ENCODE assay signal across 9 cellular contexts in the genomic region with DNA sequence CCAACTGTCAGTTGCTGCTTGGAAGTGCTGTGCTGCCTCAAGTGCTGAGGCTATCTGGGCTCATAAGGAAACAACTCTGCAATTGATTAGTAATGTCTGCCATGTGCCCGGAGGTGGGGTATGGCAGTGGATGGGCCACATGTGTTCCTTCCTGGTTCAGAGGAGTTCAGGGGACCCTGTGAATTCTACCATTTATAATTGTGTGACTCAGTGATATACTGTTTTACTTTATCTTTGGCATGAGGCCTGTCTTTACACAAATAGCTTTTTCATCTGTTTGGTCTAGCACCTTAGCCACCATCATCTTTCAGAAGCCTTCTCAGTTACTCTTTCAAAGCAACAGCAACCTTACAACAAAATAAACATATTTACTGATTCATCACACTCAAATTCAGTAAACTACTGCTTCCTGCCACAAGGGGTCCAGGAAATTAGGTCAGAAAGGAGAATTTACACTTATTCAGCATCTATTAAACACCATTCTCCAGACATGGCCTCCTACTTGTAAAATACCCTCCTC. TPM values are rescaled to one million over a fixed set of nuclear protein-coding genes. Genes with fewer than 3 reads are reported as not detected.
DNase-seq lines count a peak whose midpoint lies in the region; ATAC-seq and TF ChIP-seq lines count a peak whose summit lies in the region.
"Had no signal": no experiment of that assay in that cellular context is flagged by ENCODE, and none has a peak within 500 bp of the region (broad histone marks: within the 10 kb centered on the region; RNA-seq: fewer than 3 reads in every experiment).

No MANE protein-coding gene starts in this region.

- no peaks in the 10 kb centered on the region for H3K23me2 ChIP-seq in H9 (ENCODE audit: insufficient read length, low read depth, low read length, poor library complexity, severe bottlenecking)

- no peak overlapping the region for H3K4ac ChIP-seq in H9 (ENCODE audit: low read depth, low read length)

- peak overlapping the region; percentile 89 for H3K27ac ChIP-seq in AG04450 (ENCODE audit: low read depth, low read length)
- H3K27ac ChIP-seq in H9 (ENCODE audit: insufficient read length, low read depth, low read length): no peak overlapping the region
- H3K27ac ChIP-seq in spleen: peak overlapping the region in 2 of 8 donors; percentile 33 to 46

- no peak overlapping the region for H2BK120ac ChIP-seq in H9 (ENCODE audit: low read depth, low read length, poor library complexity, severe bottlenecking)

- no peak overlapping the region for H3K4me2 ChIP-seq in H9 (ENCODE audit: insufficient read depth, insufficient read length, low read length)

- TF ChIP-seq CTCF in AG04450 (IDR thresholded peaks at IDR 0.05; ENCODE audit: low read depth, low read length) (peak; percentile 58), H9 (conservative IDR thresholded peaks at IDR 0.05) (peak; percentile 59), spleen (IDR thresholded peaks at IDR 0.05 in 8 of 11, conservative IDR thresholded peaks at IDR 0.05 in 3 of 11) (peak in 4 of 11 experiments; percentile 18 to 27 (median 22))

- no peak overlapping the region for H4K91ac ChIP-seq in H9 (ENCODE audit: insufficient read length, low read depth, low read length)

- H3K36me3 ChIP-seq in spleen: no peaks in the 10 kb centered on the region

- POLR2A ChIA-PET in AG04450 (lab: Yijun Ruan, JAX): no interaction called here

- DNase-seq in AG04450 (ENCODE audit: low read depth, low spot score): no peak
- peak; percentile 27 for DNase-seq in H9
- DNase-seq in amniotic epithelial cell (ENCODE audit: low read depth): peak; percentile 63
- peak; percentile 51 for DNase-seq in islet precursor cell
- no peak for DNase-seq in retina
- DNase-seq in DMS153 (lab: John Stamatoyannopoulos, UW): no peak
- DNase-seq in spleen: no peak
- DNase-seq: activated naive CD4-positive, alpha-beta T cell treated with anti-CD3 and anti-CD28 coated beads, Interleukin-2, amount 50 U/mL, for 16 hours had no signal

- no CpG with 5 or more reads among the region's 1 CpG for WGBS in H9 (ENCODE audit: extremely low coverage, insufficient read length, low lambda C conversion rate)
- WGBS in spleen, 5 donors: 80 to 90% (median 85%) methylated on average over 1 of the region's 1 CpG

- no peak overlapping the region for H2BK12ac ChIP-seq in H9 (ENCODE audit: insufficient read length, low read depth, low read length)

- H3K9me3 ChIP-seq in AG04450 (ENCODE audit: control insufficient read depth, insufficient read depth, low read length): no peaks in the 10 kb centered on the region; the same call in 1 of the 2 replicates
- no peaks in the 10 kb centered on the region for H3K9me3 ChIP-seq in H9 (ENCODE audit: control insufficient read depth, low read depth, low read length)
- H3K9me3 ChIP-seq in spleen: no peaks in the 10 kb centered on the region

- TF ChIP-seq POLR2A in spleen (IDR thresholded peaks at IDR 0.05): no peak

- peaks cover 22 to 25% of the 10 kb centered on the region in 2 experiments for H3K4me1 Mint-ChIP-seq in H9

- H3K4me3 ChIP-seq in AG04450 (ENCODE audit: low read depth, low read length): no peak overlapping the region
- H3K4me3 ChIP-seq in spleen: no peak overlapping the region

- H3K79me2 ChIP-seq in H9 (ENCODE audit: insufficient read depth, low read length): no peaks in the 10 kb centered on the region

- H4K5ac ChIP-seq in H9 (ENCODE audit: insufficient read length, low read depth, low read length): no peak overlapping the region

- H4K8ac ChIP-seq in H9 (replicated peaks; ENCODE audit: insufficient read length, low read depth, low read length): no peak overlapping the region

- no peak overlapping the region for H3K23ac ChIP-seq in H9 (ENCODE audit: insufficient read length, low read depth, low read length)

- no peak overlapping the region for H3K14ac ChIP-seq in H9 (ENCODE audit: insufficient read depth, low read length)

- no peaks in the 10 kb centered on the region for H3K9me3 Mint-ChIP-seq in H9

- no peak overlapping the region; a peak in 1 of 7 replicates for H3K27ac Mint-ChIP-seq in H9

- H3K4me1 ChIP-seq in H9 (ENCODE audit: insufficient read depth, low read length) (peaks cover 3% of the 10 kb centered on the region; the same call in 1 of the 2 replicates), spleen (peaks cover 0 to 15% (median 1%) of the 10 kb centered on the region in 6 donors)

- no peaks in the 10 kb centered on the region for H3K27me3 ChIP-seq in AG04450 (ENCODE audit: control insufficient read depth, insufficient read depth, low read length)
- no peaks in the 10 kb centered on the region for H3K27me3 ChIP-seq in H9 (ENCODE audit: insufficient read depth, low read length)
- no peaks in the 10 kb centered on the region for H3K27me3 ChIP-seq in spleen (replicated peaks in 1 of 7)

- no peak overlapping the region for H3K9ac ChIP-seq in H9 (ENCODE audit: extremely low read depth, insufficient read length, low read length)

- ATAC-seq in GM19023 (IDR thresholded peaks at IDR 0.05; ENCODE audit: unreplicated experiment): no peak

- H2BK15ac ChIP-seq in H9 (ENCODE audit: low read depth, low read length): no peak overlapping the region

- H4K20me1 ChIP-seq in H9 (ENCODE audit: control insufficient read depth, insufficient read depth, insufficient read length): no peaks in the 10 kb centered on the region

- no peaks in the 10 kb centered on the region for H3K79me1 ChIP-seq in H9 (ENCODE audit: insufficient read depth, low read depth, low read length, poor library complexity, severe bottlenecking)

- H3K56ac ChIP-seq in H9 (ENCODE audit: insufficient read length, low read depth, low read length): no peak overlapping the region

- H3K4me3 Mint-ChIP-seq in H9: no peak overlapping the region

- H2AFZ ChIP-seq in H9 (ENCODE audit: low read length): no peak overlapping the region

- CTCF ChIA-PET in AG04450 (lab: Charles Lee): interaction anchor here (0.9 to 2.1 kb wide), 5 partner anchors 9 to 57 kb away, joined by 3 to 9 read pairs (median 5); no protein-coding TSS in a partner anchor

- H3K18ac ChIP-seq in H9 (ENCODE audit: insufficient read length, low read depth, low read length): no peak overlapping the region

- no peaks in the 10 kb centered on the region for H3K27me3 Mint-ChIP-seq in H9 (ENCODE audit: low read depth)

- no peak overlapping the region for H3T11ph ChIP-seq in H9 (ENCODE audit: low read length)

- no peak overlapping the region for H2BK5ac ChIP-seq in H9 (ENCODE audit: insufficient read length, low read length)

- intact Hi-C loops in spleen (cut with DNase I; ENCODE audit: low total_unique reads): no loop called here

- H2AK5ac ChIP-seq in H9 (ENCODE audit: insufficient read length, low read length): no peak overlapping the region

- no peak overlapping the region for H2BK20ac ChIP-seq in H9 (ENCODE audit: low read depth, low read length, poor library complexity, severe bottlenecking)

- H3K36me3 Mint-ChIP-seq in H9 (ENCODE audit: insufficient read depth in 1 of 3, low read depth in 3 of 3): peaks cover 0 to 8% (median 5%) of the 10 kb centered on the region in 3 experiments; a peak in 6 of 7 replicates

RNA-seq across cellular contexts. Expression of a gene that starts 20.9 kb away (rescaled TPM):
- polyA plus RNA-seq in AG04450 (2011; rRNA removed) (928 and 935 TPM in 2 replicates), spleen (10 to 100 TPM in 2 of 3 donors, 1 to 10 TPM in 1; 8.6 to 14.2 (median 12.3) TPM)
- polyA minus RNA-seq in AG04450 (2011; rRNA and poly(A)+ RNA removed): 350 and 365 TPM in 2 replicates
- total RNA-seq in H9 (2021) (16.2 and 17.1 TPM in 2 replicates), spleen (100 to 1,000 TPM in 1 of 7 donors, 10 to 100 TPM in 6; 26.9 to 111 (median 53.2) TPM)

Comparison
In these comparisons a context has a peak if more than half of its experiments do, and no peak if none do; other contexts are left out.
1. DNase-seq: peak in H9 (single experiment), amniotic epithelial cell (single experiment) and islet precursor cell (single experiment); none in AG04450 (single experiment), retina (single experiment), DMS153 (single experiment) and spleen (single experiment).